Comparison of ENCODE assay signal across 8 cellular contexts in genomic region chr19:49592486-49593232, GRCh38. TPM values are rescaled to one million over a fixed set of nuclear protein-coding genes. Genes with fewer than 3 reads are reported as not detected.
DNase-seq lines count a peak whose midpoint lies in the region; ATAC-seq and TF ChIP-seq lines count a peak whose summit lies in the region.

No MANE protein-coding gene starts in this region.

- DNase-seq in heart right ventricle = no peak
- DNase-seq in left ventricle myocardium superior = no peak
- DNase-seq in RWPE1 (ENCODE audit: low spot score) = peak; percentile 53
- no peak for DNase-seq in coronary artery (ENCODE audit: low spot score)
- DNase-seq in myocyte (ENCODE audit: low read depth) = peak; percentile 11

- H3K36me3 ChIP-seq in heart right ventricle = peaks cover 7 to 43% (median 25%) of the 10 kb centered on the region in 9 donors

- ATAC-seq in heart right ventricle = no peak
- no peak for ATAC-seq in left ventricle myocardium superior
- no peak for ATAC-seq in HG02798 (IDR thresholded peaks at IDR 0.05; ENCODE audit: poor library complexity, unreplicated experiment)
- no peak for ATAC-seq in GM21619 (IDR thresholded peaks at IDR 0.05; ENCODE audit: unreplicated experiment)
- ATAC-seq in HG02973 (IDR thresholded peaks at IDR 0.05; ENCODE audit: unreplicated experiment) = no peak

- no peaks in the 10 kb centered on the region for H3K9me3 ChIP-seq in heart right ventricle

- TF ChIP-seq CTCF in heart right ventricle (IDR thresholded peaks at IDR 0.05) = no peak
- TF ChIP-seq CTCF in RWPE1 (conservative IDR thresholded peaks at IDR 0.05; ENCODE audit: low read depth) = no peak
- no peak for TF ChIP-seq CTCF in coronary artery (IDR thresholded peaks at IDR 0.05)

- H3K4me3 ChIP-seq in heart right ventricle (peak overlapping the region in 9 of 10 donors; percentile 73 to 89 (median 82)), coronary artery (peak overlapping the region; percentile 99)

- peaks cover 6 to 37% (median 22%) of the 10 kb centered on the region in 9 donors for H3K4me1 ChIP-seq in heart right ventricle

- H3K27me3 ChIP-seq in heart right ventricle = no peaks in the 10 kb centered on the region

- H3K27ac ChIP-seq in heart right ventricle = peak overlapping the region in 9 of 10 donors; percentile 45 to 98 (median 92)
- peak overlapping the region; percentile 96 for H3K27ac ChIP-seq in RWPE1
- H3K27ac ChIP-seq in coronary artery = peak overlapping the region; percentile 77 to 98

- CTCF ChIA-PET in RWPE1 (lab: Yijun Ruan, JAX) = no interaction called here

- POLR2A ChIA-PET in RWPE1 (lab: Yijun Ruan, JAX; ENCODE audit: low non-redundant PET) = interaction anchor here (0.7 to 1.1 kb wide), 4 partner anchors 48 to 142 kb away, joined by 4 to 11 read pairs (median 6); partner anchors contain the start of genes RRAS and SCAF1

- 9 to 16% methylated on average over 28 of the region's 28 CpGs for WGBS in heart right ventricle, 2 donors

- intact Hi-C loops in heart right ventricle (cut with DNase I) = loop anchor here in 7 of 10 donors (1.0 to 10.0 kb wide), 7 partner anchors 45 to 85 kb away; partner anchors contain the start of genes PRMT1 (in 3 of the 7), BCL2L12 (in 2 of the 7) and IRF3 (in 2 of the 7)
- intact Hi-C loops in left ventricle myocardium superior (cut with micrococcal nuclease) = no loop called here

RNA-seq across cellular contexts. Expression of gene PRR12, which starts 1.7 kb away (rescaled TPM):
- total RNA-seq in heart right ventricle (10 to 100 TPM; 11.2 to 19.2 (median 16.7) TPM), left ventricle myocardium superior (15.6 TPM), myocyte (3.2 and 4.4 TPM in 2 replicates)
- 10 to 100 TPM in 1 of 2 donors, 1 to 10 TPM in 1; 5.2 to 11.1 TPM for polyA plus RNA-seq in heart right ventricle
- 11.2 TPM for polyA plus RNA-seq in myocyte (2012)

RNA-seq across cellular contexts. Expression of gene PRRG2, which starts 11.5 kb away (rescaled TPM):
- total RNA-seq in heart right ventricle = 1 to 10 TPM in 1 of 10 donors, under 1 TPM in 9; 0.34 to 1.0 (median 0.57) TPM
- 1 to 10 TPM; 1.1 to 2.4 TPM for polyA plus RNA-seq in heart right ventricle
- total RNA-seq in left ventricle myocardium superior = 1.3 TPM
- total RNA-seq in myocyte = 0.16 TPM in 1 of 2 replicates, not detected in the other
- 0.62 TPM for polyA plus RNA-seq in myocyte (2012)

RNA-seq across cellular contexts. Expression of gene NOSIP, which starts 12.3 kb away (rescaled TPM):
- 10 to 100 TPM; 38.0 to 53.9 (median 45.1) TPM for total RNA-seq in heart right ventricle
- polyA plus RNA-seq in heart right ventricle = 100 to 1,000 TPM in 1 of 2 donors, 10 to 100 TPM in 1; 82.6 to 120 TPM
- total RNA-seq in left ventricle myocardium superior = 46.7 TPM
- 51.3 and 68.7 TPM in 2 replicates for total RNA-seq in myocyte
- polyA plus RNA-seq in myocyte (2012) = 74.7 TPM

RNA-seq across cellular contexts. Expression of gene RRAS, which starts 47.3 kb away (rescaled TPM):
- total RNA-seq in heart right ventricle (100 to 1,000 TPM in 7 of 10 donors, 10 to 100 TPM in 3; 90.4 to 141 (median 113) TPM), left ventricle myocardium superior (100 TPM), myocyte (29.8 and 42.1 TPM in 2 replicates)
- polyA plus RNA-seq in heart right ventricle = 100 to 1,000 TPM; 208 to 215 TPM
- polyA plus RNA-seq in myocyte (2012) = 213 TPM

RNA-seq across cellular contexts. Expression of gene SCAF1, which starts 49.4 kb away (rescaled TPM):
- total RNA-seq in heart right ventricle (10 to 100 TPM; 41.6 to 60.5 (median 45.2) TPM), left ventricle myocardium superior (44.9 TPM), myocyte (26.9 and 33.8 TPM in 2 replicates)
- 10 to 100 TPM; 20.2 to 25.8 TPM for polyA plus RNA-seq in heart right ventricle
- 51.1 TPM for polyA plus RNA-seq in myocyte (2012)

Comparison
In these comparisons a context has a peak if more than half of its experiments do, and no peak if none do; other contexts are left out.
1. DNase-seq: peak in RWPE1 (single experiment) and myocyte (single experiment); none in heart right ventricle (0 of 2), left ventricle myocardium superior (single experiment) and coronary artery (single experiment).
2. Peak in every context shown above with its lines, with median percentiles within 50 percentile points of each other: H3K27ac ChIP-seq.